31 cellular contexts compared by ENCODE assay signal in genomic region chr3:10716964-10717363, GRCh38.
"Had no signal": no experiment of that assay in that cellular context is flagged by ENCODE, and none has a peak within 500 bp of the region (broad histone marks: within the 10 kb centered on the region; RNA-seq: fewer than 3 reads in every experiment).

No MANE protein-coding gene starts in this region.

- ATAC-seq: activated CD4-positive, alpha-beta T cell treated with anti-CD3 and anti-CD28 coated beads for 36 hours; activated CD4-positive, CD25-positive, alpha-beta regulatory T cell treated with anti-CD3 and anti-CD28 coated beads, Interleukin-2, amount 50 U/mL, for 24 hours; activated CD8-positive, alpha-beta memory T cell treated with anti-CD3 and anti-CD28 coated beads, Interleukin-2, amount 10 ng/mL, durations not matched to agents 7 days and 5 days; activated CD8-positive, alpha-beta T cell treated with anti-CD3 and anti-CD28 coated beads, Interleukin-2, amount 10 ng/mL, durations not matched to agents 7 days and 5 days; activated naive CD4-positive, alpha-beta T cell treated with anti-CD3 and anti-CD28 coated beads, Interleukin-2, amount 50 U/mL, for 72 hours; body of pancreas had no signal

- H3K27me3 ChIP-seq: body of pancreas, brain microvascular endothelial cell, breast epithelium had no signal

- DNase-seq: activated B cell treated with CpG ODN at 0.5 μM for 24 hours; activated CD4-positive, alpha-beta memory T cell treated with anti-CD3 and anti-CD28 coated beads, Interleukin-2, amount 10 ng/mL, durations not matched to agents 7 days and 5 days; activated CD4-positive, alpha-beta T cell treated with anti-CD3 and anti-CD28 coated beads for 1 hour; activated CD4-positive, alpha-beta T cell treated with anti-CD3 and anti-CD28 coated beads for 36 hours; activated CD4-positive, alpha-beta T cell treated with anti-CD3 and anti-CD28 coated beads for 48 hours; activated CD4-positive, alpha-beta T cell treated with anti-CD3 and anti-CD28 coated beads, Interleukin-2, amount 10 ng/mL, durations not matched to agents 7 days and 5 days; activated CD4-positive, alpha-beta T cell treated with anti-CD3 and anti-CD28 coated beads, Interleukin-2, amount 50 U/mL, for 48 hours; activated CD8-positive, alpha-beta memory T cell treated with anti-CD3 and anti-CD28 coated beads, Interleukin-2, amount 10 ng/mL, durations not matched to agents 7 days and 5 days; activated CD8-positive, alpha-beta T cell treated with anti-CD3 and anti-CD28 coated beads, Interleukin-2, amount 10 ng/mL, durations not matched to agents 7 days and 5 days; activated effector memory CD4-positive, alpha-beta T cell treated with Interleukin-2 at 50 U/mL for 16 hours; activated gamma-delta T cell; activated naive CD4-positive, alpha-beta T cell treated with anti-CD3 and anti-CD28 coated beads, Interleukin-2, amount 50 U/mL, for 16 hours; activated naive CD4-positive, alpha-beta T cell treated with Interleukin-2 at 50 U/mL for 16 hours; activated naive CD8-positive, alpha-beta T cell treated with anti-CD3 and anti-CD28 coated beads for 36 hours; activated T-cell treated with anti-CD3 and anti-CD28 coated beads, Interleukin-2, amount 50 U/mL, for 24 hours; activated T-cell treated with anti-CD3 and anti-CD28 coated beads, Interleukin-2, amount 50 U/mL, for 48 hours; adrenal gland; amniotic stem cell; aorta; body of pancreas; brain microvascular endothelial cell; caudate nucleus; cerebellar nuclear complex; SW 1271; T-helper 1 cell; T-helper 2 cell; T-helper 9 cell had no signal

- H3K4me1 ChIP-seq: adrenal gland, body of pancreas, breast epithelium had no signal

- H3K36me3 ChIP-seq: adrenal gland, brain microvascular endothelial cell, breast epithelium had no signal

- H3K27ac ChIP-seq: adrenal gland, body of pancreas, brain microvascular endothelial cell, breast epithelium, VCaP had no signal

- H3K9me3 ChIP-seq: adrenal gland, body of pancreas had no signal

- H3K4me3 ChIP-seq: adrenal gland, body of pancreas, breast epithelium had no signal
